1 cellular context compared by ENCODE assay signal in genomic region chr15:45185903-45186770, GRCh38.
TF ChIP-seq lines count a peak whose summit lies in the region.

No MANE protein-coding gene starts in this region.

TF ChIP-seq in GM23338, 12 proteins besides CTCF, POLR2A, EP300 and RAD21 (continued from another document):
- TF ChIP-seq, protein P1, sequence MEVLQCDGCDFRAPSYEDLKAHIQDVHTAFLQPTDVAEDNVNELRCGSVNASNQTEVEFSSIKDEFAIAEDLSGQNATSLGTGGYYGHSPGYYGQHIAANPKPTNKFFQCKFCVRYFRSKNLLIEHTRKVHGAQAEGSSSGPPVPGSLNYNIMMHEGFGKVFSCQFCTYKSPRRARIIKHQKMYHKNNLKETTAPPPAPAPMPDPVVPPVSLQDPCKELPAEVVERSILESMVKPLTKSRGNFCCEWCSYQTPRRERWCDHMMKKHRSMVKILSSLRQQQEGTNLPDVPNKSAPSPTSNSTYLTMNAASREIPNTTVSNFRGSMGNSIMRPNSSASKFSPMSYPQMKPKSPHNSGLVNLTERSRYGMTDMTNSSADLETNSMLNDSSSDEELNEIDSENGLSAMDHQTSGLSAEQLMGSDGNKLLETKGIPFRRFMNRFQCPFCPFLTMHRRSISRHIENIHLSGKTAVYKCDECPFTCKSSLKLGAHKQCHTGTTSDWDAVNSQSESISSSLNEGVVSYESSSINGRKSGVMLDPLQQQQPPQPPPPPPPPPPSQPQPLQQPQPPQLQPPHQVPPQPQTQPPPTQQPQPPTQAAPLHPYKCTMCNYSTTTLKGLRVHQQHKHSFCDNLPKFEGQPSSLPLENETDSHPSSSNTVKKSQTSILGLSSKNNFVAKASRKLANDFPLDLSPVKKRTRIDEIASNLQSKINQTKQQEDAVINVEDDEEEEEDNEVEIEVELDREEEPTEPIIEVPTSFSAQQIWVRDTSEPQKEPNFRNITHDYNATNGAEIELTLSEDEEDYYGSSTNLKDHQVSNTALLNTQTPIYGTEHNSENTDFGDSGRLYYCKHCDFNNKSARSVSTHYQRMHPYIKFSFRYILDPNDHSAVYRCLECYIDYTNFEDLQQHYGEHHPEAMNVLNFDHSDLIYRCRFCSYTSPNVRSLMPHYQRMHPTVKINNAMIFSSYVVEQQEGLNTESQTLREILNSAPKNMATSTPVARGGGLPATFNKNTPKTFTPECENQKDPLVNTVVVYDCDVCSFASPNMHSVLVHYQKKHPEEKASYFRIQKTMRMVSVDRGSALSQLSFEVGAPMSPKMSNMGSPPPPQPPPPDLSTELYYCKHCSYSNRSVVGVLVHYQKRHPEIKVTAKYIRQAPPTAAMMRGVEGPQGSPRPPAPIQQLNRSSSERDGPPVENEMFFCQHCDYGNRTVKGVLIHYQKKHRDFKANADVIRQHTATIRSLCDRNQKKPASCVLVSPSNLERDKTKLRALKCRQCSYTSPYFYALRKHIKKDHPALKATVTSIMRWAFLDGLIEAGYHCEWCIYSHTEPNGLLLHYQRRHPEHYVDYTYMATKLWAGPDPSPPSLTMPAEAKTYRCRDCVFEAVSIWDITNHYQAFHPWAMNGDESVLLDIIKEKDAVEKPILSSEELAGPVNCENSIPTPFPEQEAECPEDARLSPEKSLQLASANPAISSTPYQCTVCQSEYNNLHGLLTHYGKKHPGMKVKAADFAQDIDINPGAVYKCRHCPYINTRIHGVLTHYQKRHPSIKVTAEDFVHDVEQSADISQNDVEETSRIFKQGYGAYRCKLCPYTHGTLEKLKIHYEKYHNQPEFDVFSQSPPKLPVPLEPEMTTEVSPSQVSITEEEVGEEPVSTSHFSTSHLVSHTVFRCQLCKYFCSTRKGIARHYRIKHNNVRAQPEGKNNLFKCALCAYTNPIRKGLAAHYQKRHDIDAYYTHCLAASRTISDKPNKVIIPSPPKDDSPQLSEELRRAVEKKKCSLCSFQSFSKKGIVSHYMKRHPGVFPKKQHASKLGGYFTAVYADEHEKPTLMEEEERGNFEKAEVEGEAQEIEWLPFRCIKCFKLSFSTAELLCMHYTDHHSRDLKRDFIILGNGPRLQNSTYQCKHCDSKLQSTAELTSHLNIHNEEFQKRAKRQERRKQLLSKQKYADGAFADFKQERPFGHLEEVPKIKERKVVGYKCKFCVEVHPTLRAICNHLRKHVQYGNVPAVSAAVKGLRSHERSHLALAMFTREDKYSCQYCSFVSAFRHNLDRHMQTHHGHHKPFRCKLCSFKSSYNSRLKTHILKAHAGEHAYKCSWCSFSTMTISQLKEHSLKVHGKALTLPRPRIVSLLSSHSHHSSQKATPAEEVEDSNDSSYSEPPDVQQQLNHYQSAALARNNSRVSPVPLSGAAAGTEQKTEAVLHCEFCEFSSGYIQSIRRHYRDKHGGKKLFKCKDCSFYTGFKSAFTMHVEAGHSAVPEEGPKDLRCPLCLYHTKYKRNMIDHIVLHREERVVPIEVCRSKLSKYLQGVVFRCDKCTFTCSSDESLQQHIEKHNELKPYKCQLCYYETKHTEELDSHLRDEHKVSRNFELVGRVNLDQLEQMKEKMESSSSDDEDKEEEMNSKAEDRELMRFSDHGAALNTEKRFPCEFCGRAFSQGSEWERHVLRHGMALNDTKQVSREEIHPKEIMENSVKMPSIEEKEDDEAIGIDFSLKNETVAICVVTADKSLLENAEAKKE (CRISPR knock-in tag; IDR thresholded peaks at IDR 0.05): no peak
- TF ChIP-seq NANOG (IDR thresholded peaks at IDR 0.05; ENCODE audit: borderline replicate concordance) (no peak), ZNF114 (CRISPR knock-in tag; IDR thresholded peaks at IDR 0.05) (no peak), EZH2 (IDR thresholded peaks at IDR 0.05; ENCODE audit: low read depth, unreplicated experiment) (no peak), STAT1 (IDR thresholded peaks at IDR 0.05; ENCODE audit: unreplicated experiment) (no peak), ZNF331 (CRISPR knock-in tag; IDR thresholded peaks at IDR 0.05; ENCODE audit: low read depth) (no peak), CREB1 (CRISPR knock-in tag; IDR thresholded peaks at IDR 0.05; ENCODE audit: low read depth) (no peak), EZH2phosphoT487 (IDR thresholded peaks at IDR 0.05; ENCODE audit: unreplicated experiment) (no peak), POLR2AphosphoS5 (IDR thresholded peaks at IDR 0.05; ENCODE audit: low read depth) (no peak)
- TF ChIP-seq, protein P2, sequence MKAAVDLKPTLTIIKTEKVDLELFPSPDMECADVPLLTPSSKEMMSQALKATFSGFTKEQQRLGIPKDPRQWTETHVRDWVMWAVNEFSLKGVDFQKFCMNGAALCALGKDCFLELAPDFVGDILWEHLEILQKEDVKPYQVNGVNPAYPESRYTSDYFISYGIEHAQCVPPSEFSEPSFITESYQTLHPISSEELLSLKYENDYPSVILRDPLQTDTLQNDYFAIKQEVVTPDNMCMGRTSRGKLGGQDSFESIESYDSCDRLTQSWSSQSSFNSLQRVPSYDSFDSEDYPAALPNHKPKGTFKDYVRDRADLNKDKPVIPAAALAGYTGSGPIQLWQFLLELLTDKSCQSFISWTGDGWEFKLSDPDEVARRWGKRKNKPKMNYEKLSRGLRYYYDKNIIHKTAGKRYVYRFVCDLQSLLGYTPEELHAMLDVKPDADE (IDR thresholded peaks at IDR 0.05): no peak
- TF ChIP-seq, protein P3, sequence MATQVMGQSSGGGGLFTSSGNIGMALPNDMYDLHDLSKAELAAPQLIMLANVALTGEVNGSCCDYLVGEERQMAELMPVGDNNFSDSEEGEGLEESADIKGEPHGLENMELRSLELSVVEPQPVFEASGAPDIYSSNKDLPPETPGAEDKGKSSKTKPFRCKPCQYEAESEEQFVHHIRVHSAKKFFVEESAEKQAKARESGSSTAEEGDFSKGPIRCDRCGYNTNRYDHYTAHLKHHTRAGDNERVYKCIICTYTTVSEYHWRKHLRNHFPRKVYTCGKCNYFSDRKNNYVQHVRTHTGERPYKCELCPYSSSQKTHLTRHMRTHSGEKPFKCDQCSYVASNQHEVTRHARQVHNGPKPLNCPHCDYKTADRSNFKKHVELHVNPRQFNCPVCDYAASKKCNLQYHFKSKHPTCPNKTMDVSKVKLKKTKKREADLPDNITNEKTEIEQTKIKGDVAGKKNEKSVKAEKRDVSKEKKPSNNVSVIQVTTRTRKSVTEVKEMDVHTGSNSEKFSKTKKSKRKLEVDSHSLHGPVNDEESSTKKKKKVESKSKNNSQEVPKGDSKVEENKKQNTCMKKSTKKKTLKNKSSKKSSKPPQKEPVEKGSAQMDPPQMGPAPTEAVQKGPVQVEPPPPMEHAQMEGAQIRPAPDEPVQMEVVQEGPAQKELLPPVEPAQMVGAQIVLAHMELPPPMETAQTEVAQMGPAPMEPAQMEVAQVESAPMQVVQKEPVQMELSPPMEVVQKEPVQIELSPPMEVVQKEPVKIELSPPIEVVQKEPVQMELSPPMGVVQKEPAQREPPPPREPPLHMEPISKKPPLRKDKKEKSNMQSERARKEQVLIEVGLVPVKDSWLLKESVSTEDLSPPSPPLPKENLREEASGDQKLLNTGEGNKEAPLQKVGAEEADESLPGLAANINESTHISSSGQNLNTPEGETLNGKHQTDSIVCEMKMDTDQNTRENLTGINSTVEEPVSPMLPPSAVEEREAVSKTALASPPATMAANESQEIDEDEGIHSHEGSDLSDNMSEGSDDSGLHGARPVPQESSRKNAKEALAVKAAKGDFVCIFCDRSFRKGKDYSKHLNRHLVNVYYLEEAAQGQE (IDR thresholded peaks at IDR 0.05; ENCODE audit: unreplicated experiment): no peak
